16 cellular contexts compared by ENCODE assay signal in the genomic region with DNA sequence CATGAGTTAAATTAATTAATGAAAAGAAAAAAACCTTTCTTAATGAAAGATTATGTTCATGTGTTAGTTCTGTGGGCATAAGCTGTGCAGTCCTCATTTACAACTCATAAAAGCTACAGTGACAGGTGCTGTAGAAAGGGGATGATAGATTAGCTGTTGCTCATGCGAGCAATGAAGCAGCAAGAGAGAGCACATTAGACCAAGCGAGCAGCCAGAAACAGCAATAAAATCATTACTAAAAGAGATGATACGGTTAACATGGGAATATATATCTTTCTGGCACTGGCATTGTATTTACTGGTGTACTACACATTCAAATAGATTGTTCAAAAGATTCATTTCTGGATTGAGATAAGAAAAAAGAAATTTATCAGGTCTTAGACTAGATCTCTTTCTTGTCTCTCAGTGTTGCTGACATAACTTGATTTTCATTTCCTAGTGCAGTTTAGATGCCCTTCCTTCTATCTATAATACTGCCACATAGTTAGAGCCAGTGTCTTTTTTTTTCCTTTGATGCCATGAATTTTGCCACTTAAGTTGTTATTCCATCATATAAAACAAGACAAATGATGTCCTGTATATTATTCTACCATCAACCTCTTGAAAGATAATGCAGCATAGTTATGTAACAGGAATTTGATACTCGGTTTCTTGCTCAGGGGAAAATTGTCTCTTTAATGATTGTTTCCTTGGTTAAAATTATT.
A peak's percentile ranks its signal among the peaks of the same experiment; 100 is the strongest.
DNase-seq lines count a peak whose midpoint lies in the region; ATAC-seq and TF ChIP-seq lines count a peak whose summit lies in the region.
"Had no signal": no experiment of that assay in that cellular context is flagged by ENCODE, and none has a peak within 500 bp of the region (broad histone marks: within the 10 kb centered on the region; RNA-seq: fewer than 3 reads in every experiment).

No MANE protein-coding gene starts in this region.

- H3K27me3 ChIP-seq in HUES6 (ENCODE audit: control insufficient read depth, insufficient read depth, low read length) (no peaks in the 10 kb centered on the region), OCI-LY3 (ENCODE audit: low read depth, low read length) (no peaks in the 10 kb centered on the region), H7 (ENCODE audit: control insufficient read depth, insufficient read depth, low read length) (no peaks in the 10 kb centered on the region)
- H3K27me3 ChIP-seq: ovary, uterus had no signal

- peak overlapping the region; percentile 8 for H3K4me2 ChIP-seq in OCI-LY3 (ENCODE audit: low read length)

- no peak for ATAC-seq in GM21576 (IDR thresholded peaks at IDR 0.05; ENCODE audit: unreplicated experiment)
- ATAC-seq: activated CD8-positive, alpha-beta T cell treated with anti-CD3 and anti-CD28 coated beads, Interleukin-2, amount 10 ng/mL, durations not matched to agents 7 days and 5 days; Panc1 had no signal

- no peaks in the 10 kb centered on the region for H3K79me2 ChIP-seq in OCI-LY3 (ENCODE audit: low read length)

- in situ Hi-C loops in ACHN (cut with HindIII; ENCODE audit: low pct_ligation_motif_present, low pct_unique_long_range_greater_than_20kb, low sequenced_read_pairs): no loop called here

- H2AFZ ChIP-seq in OCI-LY3 (ENCODE audit: low read depth, low read length): no peak overlapping the region

- H3K9ac ChIP-seq in HUES6 (ENCODE audit: low read length) (no peak overlapping the region), OCI-LY3 (ENCODE audit: low read length) (no peak overlapping the region)

- H3K9me3 ChIP-seq in HUES6 (ENCODE audit: control insufficient read depth, insufficient read depth, low read depth, low read length) (no peaks in the 10 kb centered on the region), OCI-LY3 (ENCODE audit: insufficient read depth, low read length) (no peaks in the 10 kb centered on the region)
- H3K9me3 ChIP-seq: ovary, uterus had no signal

- H3K4me1 ChIP-seq in HUES6 (ENCODE audit: control insufficient read depth, insufficient read depth, low read length) (peaks cover 29% of the 10 kb centered on the region), OCI-LY3 (ENCODE audit: low read length) (peaks cover 16% of the 10 kb centered on the region)
- H3K4me1 ChIP-seq: uterus had no signal

- H3K4me3 ChIP-seq in HUES6 (ENCODE audit: low read depth, low read length): no peak overlapping the region
- no peak overlapping the region for H3K4me3 ChIP-seq in OCI-LY3 (ENCODE audit: low read length)
- H3K4me3 ChIP-seq in H7 (ENCODE audit: insufficient read depth, low read depth, low read length): no peak overlapping the region
- H3K4me3 ChIP-seq: lung, ovary, uterus had no signal

- DNase-seq in ACHN (peak; percentile 39), left kidney (ENCODE audit: low read depth, low spot score) (peak; percentile 67), HUDEP-2 (lab: John Stamatoyannopoulos, UW; ENCODE audit: unreplicated experiment in 76 of 76) (no peak), H7 (no peak)
- DNase-seq in activated CD4-positive, alpha-beta T cell treated with anti-CD3 and anti-CD28 coated beads, Interleukin-2, amount 50 U/mL, for 48 hours: no peak
- DNase-seq: activated CD8-positive, alpha-beta T cell treated with anti-CD3 and anti-CD28 coated beads, Interleukin-2, amount 10 ng/mL, durations not matched to agents 7 days and 5 days; NCI-H2081 treated with DMSO at 0.1 percent for 48 hours; ovary; stimulated activated CD4-positive, alpha-beta T cell treated with anti-CD3 and anti-CD28 coated beads, Interleukin-15, amount 100 ng/mL, for 24 hours; T-helper 9 cell; uterus had no signal

- H4K20me1 ChIP-seq in OCI-LY3 (ENCODE audit: insufficient read depth, low read length): no peaks in the 10 kb centered on the region

- H3K36me3 ChIP-seq in HUES6 (ENCODE audit: control insufficient read depth, insufficient read depth, low read length) (no peaks in the 10 kb centered on the region), OCI-LY3 (replicated peaks; ENCODE audit: low read depth, low read length) (no peaks in the 10 kb centered on the region), H7 (replicated peaks; ENCODE audit: control insufficient read depth, insufficient read depth, low read length) (no peaks in the 10 kb centered on the region)
- H3K36me3 ChIP-seq: ovary, uterus had no signal

- peak overlapping the region; percentile 72; the same call in 1 of the 2 replicates for H3K27ac ChIP-seq in HUES6 (ENCODE audit: low read depth, low read length)
- H3K27ac ChIP-seq in OCI-LY3 (ENCODE audit: low read length): no peak overlapping the region
- H3K27ac ChIP-seq: ovary, uterus had no signal

- TF ChIP-seq CTCF in OCI-LY3 (IDR thresholded peaks at IDR 0.05; ENCODE audit: low read depth, low read length): no peak

Comparison
In these comparisons a context has a peak if more than half of its experiments do, and no peak if none do; other contexts are left out.
1. DNase-seq: peak in ACHN (single experiment) and left kidney (single experiment); none in HUDEP-2 (0 of 76), H7 (single experiment) and activated CD4-positive, alpha-beta T cell treated with anti-CD3 and anti-CD28 coated beads, Interleukin-2, amount 50 U/mL, for 48 hours (0 of 2).